Comparison of ENCODE assay signal across 8 cellular contexts in genomic region chr3:58386966-58387365, GRCh38. TPM values are rescaled to one million over a fixed set of nuclear protein-coding genes. Genes with fewer than 3 reads are reported as not detected.
DNase-seq lines count a peak whose midpoint lies in the region; ATAC-seq and TF ChIP-seq lines count a peak whose summit lies in the region.

No MANE protein-coding gene starts in this region.

- peak overlapping the region; percentile 49 for H3K27ac ChIP-seq in skeletal muscle tissue (ENCODE audit: low read depth, low read length)
- no peak overlapping the region for H3K27ac ChIP-seq in SJCRH30

- peak overlapping the region in 1 of 3 donors; percentile 32 for H3K9ac ChIP-seq in skeletal muscle tissue (ENCODE audit: low read depth in 1 of 3, low read length in 3 of 3)

- peak overlapping the region; percentile 66 for H3K4me3 Mint-ChIP-seq in HFFc6

- H3K36me3 ChIP-seq in skeletal muscle tissue (ENCODE audit: control insufficient read depth in 3 of 3, insufficient read depth in 3 of 3, low read length in 3 of 3) = peaks cover 0 to 6% (median 2%) of the 10 kb centered on the region in 3 donors
- no peaks in the 10 kb centered on the region for H3K36me3 ChIP-seq in SJCRH30

- H3K27me3 Mint-ChIP-seq in HFFc6 (ENCODE audit: insufficient read depth) = no peaks in the 10 kb centered on the region

- H3K4me3 ChIP-seq in skeletal muscle tissue (ENCODE audit: low read length in 3 of 3) (no peak overlapping the region), SJCRH30 (no peak overlapping the region)

- H3K9me3 ChIP-seq in skeletal muscle tissue (ENCODE audit: control insufficient read depth in 3 of 3, low read length in 3 of 3) = no peaks in the 10 kb centered on the region
- H3K9me3 ChIP-seq in SJCRH30 (replicated peaks) = no peaks in the 10 kb centered on the region

- no peaks in the 10 kb centered on the region for H3K9me3 Mint-ChIP-seq in HFFc6

- peaks cover 83% of the 10 kb centered on the region for H3K4me1 Mint-ChIP-seq in HFFc6 (ENCODE audit: low read depth)

- ATAC-seq in HG02588 (IDR thresholded peaks at IDR 0.05; ENCODE audit: unreplicated experiment) (no peak), HG03439 (IDR thresholded peaks at IDR 0.05; ENCODE audit: unreplicated experiment) (no peak)

- peaks cover 12 to 27% (median 27%) of the 10 kb centered on the region in 3 donors for H3K4me1 ChIP-seq in skeletal muscle tissue (ENCODE audit: control insufficient read depth in 3 of 3, insufficient read depth in 3 of 3, low read length in 3 of 3)
- H3K4me1 ChIP-seq in SJCRH30 = peaks cover 15% of the 10 kb centered on the region

- peak; percentile 59 for DNase-seq in HFFc6
- peak; percentile 58 for DNase-seq in brain pericyte (ENCODE audit: low read depth, low spot score)
- DNase-seq in inferior parietal cortex (ENCODE audit: extremely low spot score) = peak; percentile 77
- no peak for DNase-seq in NOMO-1 treated with dmso at 0.1 percent for 144 hours (lab: John Stamatoyannopoulos, UW; ENCODE audit: unreplicated experiment)
- DNase-seq in SJCRH30 = no peak

- peaks cover 17% of the 10 kb centered on the region for H3K36me3 Mint-ChIP-seq in HFFc6 (ENCODE audit: low read depth)

- peak; percentile 25 for TF ChIP-seq CTCF in HFFc6 (IDR thresholded peaks at IDR 0.05)

- no peaks in the 10 kb centered on the region for H3K27me3 ChIP-seq in skeletal muscle tissue (ENCODE audit: control insufficient read depth in 3 of 3, insufficient read depth in 3 of 3, low read length in 3 of 3)
- no peaks in the 10 kb centered on the region for H3K27me3 ChIP-seq in SJCRH30

- peak overlapping the region; percentile 90 for H3K27ac Mint-ChIP-seq in HFFc6

RNA-seq across cellular contexts. Expression of gene PDHB, which starts 46.7 kb away (rescaled TPM):
- 10 to 100 TPM; 85.6 to 95.7 (median 92.3) TPM for total RNA-seq in HFFc6 (2021; fragmentation: NEBNext Ultra II Directional; extraction: Animal tissue kit (Norgen Biotek cat#: 25700))
- 75.7 TPM for total RNA-seq in skeletal muscle tissue
- 60.4 and 63.7 TPM in 2 replicates for total RNA-seq in SJCRH30 (2014; rRNA removed; shearing (Covaris generic))

RNA-seq across cellular contexts. Expression of gene PXK, which starts 54.3 kb away (rescaled TPM):
- 10 to 100 TPM; 16.3 to 25.1 (median 21.1) TPM for total RNA-seq in HFFc6 (2021; fragmentation: NEBNext Ultra II Directional; extraction: Animal tissue kit (Norgen Biotek cat#: 25700))
- total RNA-seq in skeletal muscle tissue = 16.2 TPM
- 11.9 and 12.9 TPM in 2 replicates for total RNA-seq in SJCRH30 (2014; rRNA removed; shearing (Covaris generic))

Comparison
In these comparisons a context has a peak if more than half of its experiments do, and no peak if none do; other contexts are left out.
1. DNase-seq: peak in HFFc6 (single experiment), brain pericyte (single experiment) and inferior parietal cortex (single experiment); none in NOMO-1 treated with dmso at 0.1 percent for 144 hours (single experiment) and SJCRH30 (0 of 2).